ENCODE assay signal across 23 cellular contexts in genomic region chr4:173777921-173778320, GRCh38.
"Had no signal": no experiment of that assay in that cellular context is flagged by ENCODE, and none has a peak within 500 bp of the region (broad histone marks: within the 10 kb centered on the region; RNA-seq: fewer than 3 reads in every experiment).

No MANE protein-coding gene starts in this region.

- H3K9ac ChIP-seq: KMS-11, SK-N-SH had no signal

- H3K36me3 ChIP-seq: SJSA1 had no signal

- H3K9me3 ChIP-seq: SK-N-SH had no signal

- H3K27me3 Mint-ChIP-seq: IgD-negative memory B cell had no signal

- H3K4me1 ChIP-seq: SJSA1 had no signal

- H3K4me1 Mint-ChIP-seq: IgD-negative memory B cell had no signal

- H3K27me3 ChIP-seq: SJSA1 had no signal

- H3K27ac ChIP-seq: HL-60, KMS-11, SJSA1 had no signal

- H3K4me3 ChIP-seq: K562, SJSA1 had no signal

- H3K4me2 ChIP-seq: KMS-11, SK-N-SH had no signal

- H3K36me3 Mint-ChIP-seq: IgD-negative memory B cell had no signal

- ATAC-seq: K562 had no signal

- DNase-seq: Kasumi-1, MM.1S, NCI-H1092 treated with DMSO at 0.1 percent for 48 hours, NCI-H1436, NCI-H187, NCI-H2029, NCI-H2081 treated with DMSO at 0.1 percent for 48 hours, NCI-H2171, NCI-H226, NCI-H446, NCI-H510A, NCI-H524 treated with DMSO at 0.1 percent for 48 hours, NCI-H69, NCI-H774, Right ventricle myocardium superior, RPMI8226, SIG-M5, SK-N-SH had no signal
